In the genomic region with DNA sequence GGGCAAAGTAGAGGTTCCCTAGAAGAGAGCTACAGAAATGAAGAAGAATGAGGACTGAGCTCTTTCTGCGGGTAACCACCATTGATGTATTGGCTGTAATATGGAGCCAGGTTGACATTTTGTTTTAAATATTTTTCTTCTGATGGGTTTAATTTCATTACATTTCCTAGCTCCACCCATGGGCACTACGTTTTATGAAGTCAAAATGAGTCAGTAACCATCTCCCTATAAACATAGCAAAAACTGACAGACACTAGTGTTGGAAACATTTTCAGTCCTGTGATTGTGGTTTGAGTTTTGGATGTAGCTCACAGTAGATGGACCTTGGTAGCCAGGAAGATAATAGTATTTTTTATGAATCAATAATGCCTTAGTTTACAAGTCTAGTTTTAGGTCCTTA, we compare ENCODE assay signal across 31 cellular contexts.
"Had no signal": no experiment of that assay in that cellular context is flagged by ENCODE, and none has a peak within 500 bp of the region (broad histone marks: within the 10 kb centered on the region; RNA-seq: fewer than 3 reads in every experiment).

No MANE protein-coding gene starts in this region.

- H3K4me1 Mint-ChIP-seq: activated naive CD4-positive, alpha-beta T cell treated with anti-CD3 and anti-CD28 coated beads, Interleukin-2, amount 10 ng/mL, durations not matched to agents 7 days and 5 days; central memory CD8-positive, alpha-beta T cell had no signal

- ATAC-seq: activated naive CD4-positive, alpha-beta T cell treated with anti-CD3 and anti-CD28 coated beads, Interleukin-2, amount 50 U/mL, for 72 hours; esophagus mucosa; gastroesophageal sphincter; heart right ventricle had no signal

- H3K27ac ChIP-seq: brain microvascular endothelial cell, coronary artery, dorsolateral prefrontal cortex, gastroesophageal sphincter, heart right ventricle, hepatocyte had no signal

- H3K27ac Mint-ChIP-seq: activated CD4-positive, alpha-beta memory T cell treated with anti-CD3 and anti-CD28 coated beads, Interleukin-2, amount 10 ng/mL, durations not matched to agents 7 days and 5 days; activated CD4-positive, alpha-beta T cell treated with anti-CD3 and anti-CD28 coated beads, Interleukin-2, amount 10 ng/mL, durations not matched to agents 7 days and 5 days; activated naive CD4-positive, alpha-beta T cell treated with anti-CD3 and anti-CD28 coated beads, Interleukin-2, amount 10 ng/mL, durations not matched to agents 7 days and 5 days; activated naive CD4-positive, alpha-beta T cell treated with anti-CD3 and anti-CD28 coated beads, Interleukin-2, amount 50 U/mL, for 72 hours; activated naive CD8-positive, alpha-beta T cell treated with anti-CD3 and anti-CD28 coated beads, Interleukin-2, amount 10 ng/mL, durations not matched to agents 7 days and 5 days; activated T-cell treated with anti-CD3 and anti-CD28 coated beads, Interleukin-2, amount 50 U/mL, for 24 hours; activated T-helper 2 cell treated with anti-CD3 and anti-CD28 coated beads, Interferon-gamma antibody, Interleukin-2, Interleukin-4, amounts not matched to agents 10 μg/mL and 5 μg/mL and 100 μg/mL, durations not matched to agents 14 hours and 24 hours and 36 hours; dendritic cell treated with granulocyte-macrophage colony-stimulating factor and Interleukin-4, amounts not matched to agents 40 ng/mL and 50 ng/mL, for 4 days; endodermal cell; T-helper 1 cell treated with Interleukin-12 subunit alpha and Interleukin-12 subunit beta and Interleukin-4 antibody, amounts not matched to agents 30 μg/mL and 1 μg/mL, for 36 hours; T-helper 2 cell treated with Interferon-gamma antibody and Interleukin-4, amounts not matched to agents 5 μg/mL and 100 μg/mL, for 36 hours had no signal

- DNase-seq: activated CD4-positive, alpha-beta memory T cell treated with anti-CD3 and anti-CD28 coated beads, Interleukin-2, amount 10 ng/mL, durations not matched to agents 7 days and 5 days; activated CD4-positive, alpha-beta T cell treated with anti-CD3 and anti-CD28 coated beads for 1 hour; activated CD4-positive, alpha-beta T cell treated with anti-CD3 and anti-CD28 coated beads for 4 hours; activated CD4-positive, alpha-beta T cell treated with anti-CD3 and anti-CD28 coated beads, Interleukin-2, amount 10 ng/mL, durations not matched to agents 7 days and 5 days; activated CD4-positive, alpha-beta T cell treated with anti-CD3 and anti-CD28 coated beads, Interleukin-2, amount 50 U/mL, for 4 hours; activated CD4-positive, CD25-positive, alpha-beta regulatory T cell; activated CD8-positive, alpha-beta memory T cell treated with anti-CD3 and anti-CD28 coated beads, Interleukin-2, amount 50 U/mL, for 48 hours; activated effector memory CD4-positive, alpha-beta T cell treated with anti-CD3 and anti-CD28 coated beads, Interleukin-2, amount 50 U/mL, for 16 hours; activated naive CD4-positive, alpha-beta T cell; activated naive CD4-positive, alpha-beta T cell treated with anti-CD3 and anti-CD28 coated beads, Interleukin-2, amount 10 ng/mL, durations not matched to agents 7 days and 5 days; activated naive CD8-positive, alpha-beta T cell treated with anti-CD3 and anti-CD28 coated beads, Interleukin-2, amount 10 ng/mL, durations not matched to agents 7 days and 5 days; activated T-cell treated with anti-CD3 and anti-CD28 coated beads for 4 hours; activated T-cell treated with anti-CD3 and anti-CD28 coated beads, Interleukin-2, amount 50 U/mL, for 24 hours; anterior cingulate cortex; brain microvascular endothelial cell; dorsolateral prefrontal cortex; effector memory CD4-positive, alpha-beta T cell; endodermal cell; foreskin melanocyte; heart right ventricle; T1000 had no signal

- H3K79me2 ChIP-seq: hepatocyte had no signal

- H3K27me3 ChIP-seq: brain microvascular endothelial cell, dorsolateral prefrontal cortex, gastroesophageal sphincter, heart right ventricle, hepatocyte had no signal

- H3K4me3 ChIP-seq: coronary artery, dorsolateral prefrontal cortex, gastroesophageal sphincter, heart right ventricle, hepatocyte had no signal

- H3K27me3 Mint-ChIP-seq: activated CD4-positive, alpha-beta memory T cell treated with anti-CD3 and anti-CD28 coated beads, Interleukin-2, amount 10 ng/mL, durations not matched to agents 7 days and 5 days; activated CD4-positive, alpha-beta T cell treated with anti-CD3 and anti-CD28 coated beads, Interleukin-2, amount 10 ng/mL, durations not matched to agents 7 days and 5 days; activated naive CD4-positive, alpha-beta T cell treated with anti-CD3 and anti-CD28 coated beads, Interleukin-2, amount 10 ng/mL, durations not matched to agents 7 days and 5 days; activated naive CD8-positive, alpha-beta T cell treated with anti-CD3 and anti-CD28 coated beads, Interleukin-2, amount 10 ng/mL, durations not matched to agents 7 days and 5 days; activated T-cell treated with anti-CD3 and anti-CD28 coated beads, Interleukin-2, amount 50 U/mL, for 24 hours; central memory CD8-positive, alpha-beta T cell; dendritic cell treated with granulocyte-macrophage colony-stimulating factor and Interleukin-4, amounts not matched to agents 40 ng/mL and 50 ng/mL, for 4 days had no signal

- H2AFZ ChIP-seq: hepatocyte had no signal

- H3K36me3 ChIP-seq: brain microvascular endothelial cell, gastroesophageal sphincter, heart right ventricle had no signal

- H3K4me3 Mint-ChIP-seq: activated CD4-positive, alpha-beta memory T cell treated with anti-CD3 and anti-CD28 coated beads, Interleukin-2, amount 10 ng/mL, durations not matched to agents 7 days and 5 days; activated CD4-positive, alpha-beta T cell treated with anti-CD3 and anti-CD28 coated beads, Interleukin-2, amount 10 ng/mL, durations not matched to agents 7 days and 5 days; activated naive CD4-positive, alpha-beta T cell treated with anti-CD3 and anti-CD28 coated beads, Interleukin-2, amount 10 ng/mL, durations not matched to agents 7 days and 5 days; activated naive CD8-positive, alpha-beta T cell treated with anti-CD3 and anti-CD28 coated beads, Interleukin-2, amount 10 ng/mL, durations not matched to agents 7 days and 5 days; activated T-cell treated with anti-CD3 and anti-CD28 coated beads, Interleukin-2, amount 50 U/mL, for 24 hours; central memory CD8-positive, alpha-beta T cell; dendritic cell treated with granulocyte-macrophage colony-stimulating factor and Interleukin-4, amounts not matched to agents 40 ng/mL and 50 ng/mL, for 4 days; endodermal cell; T-helper 1 cell treated with Interleukin-12 subunit alpha and Interleukin-12 subunit beta and Interleukin-4 antibody, amounts not matched to agents 30 μg/mL and 1 μg/mL, for 36 hours; T-helper 2 cell treated with Interferon-gamma antibody and Interleukin-4, amounts not matched to agents 5 μg/mL and 100 μg/mL, for 36 hours had no signal

- H3K4me2 ChIP-seq: hepatocyte had no signal
